In genomic region chr12:54352891-54353874, GRCh38 we compare ENCODE assay signal across 8 cellular contexts. TPM values are rescaled to one million over a fixed set of nuclear protein-coding genes. Genes with fewer than 3 reads are reported as not detected.
DNase-seq lines count a peak whose midpoint lies in the region; ATAC-seq lines count a peak whose summit lies in the region.

No MANE protein-coding gene starts in this region.

- peaks cover 0 to 33% of the 10 kb centered on the region in 2 donors for H3K36me3 ChIP-seq in neuronal stem cell (replicated peaks in 1 of 2; ENCODE audit: control insufficient read depth in 2 of 2, insufficient read depth in 2 of 2, low read length in 2 of 2)

- DNase-seq in DMS153 treated with DMSO at 0.1 percent for 48 hours (lab: John Stamatoyannopoulos, UW; ENCODE audit: unreplicated experiment) (peak; percentile 40), NCI-H510A (lab: John Stamatoyannopoulos, UW) (peak; percentile 68), fibroblast of gingiva (ENCODE audit: low read depth) (peak; percentile 39), neuronal stem cell (ENCODE audit: low spot score) (peak; percentile 30), NOMO-1 treated with DMSO at 0.1 percent for 48 hours (lab: John Stamatoyannopoulos, UW; ENCODE audit: unreplicated experiment) (no peak)

- H2BK15ac ChIP-seq in neuronal stem cell (ENCODE audit: low read length) = no peak overlapping the region

- H3K4me1 ChIP-seq in neuronal stem cell (ENCODE audit: control insufficient read depth in 2 of 2, insufficient read depth in 1 of 2, low read depth in 1 of 2, low read length in 2 of 2) = peaks cover 68 to 76% of the 10 kb centered on the region in 2 donors

- H3K4me3 ChIP-seq in neuronal stem cell (ENCODE audit: low read length in 2 of 2) = peak overlapping the region; percentile 28 to 49

- no CpG with 5 or more reads among the region's 1 CpG for WGBS in neuronal stem cell (ENCODE audit: extremely low coverage in 2 of 2, insufficient read length in 2 of 2, insufficient replicate concordance in 1 of 2), 2 donors

- H3K4ac ChIP-seq in neuronal stem cell (ENCODE audit: low read length) = peak overlapping the region; percentile 4

- no peak overlapping the region for H2BK12ac ChIP-seq in neuronal stem cell (ENCODE audit: low read length)

- H2AFZ ChIP-seq in neuronal stem cell (ENCODE audit: low read length) = no peak overlapping the region

- H2AK5ac ChIP-seq in neuronal stem cell (ENCODE audit: low read depth, low read length) = peak overlapping the region; percentile 5

- no peak overlapping the region for H3K14ac ChIP-seq in neuronal stem cell (ENCODE audit: low read length)

- peak overlapping the region; percentile 14 for H2BK5ac ChIP-seq in neuronal stem cell (ENCODE audit: low read length)

- no peak overlapping the region for H4K8ac ChIP-seq in neuronal stem cell (ENCODE audit: low read depth, low read length)

- peak overlapping the region; percentile 99 for H3K27ac ChIP-seq in neuronal stem cell (replicated peaks; ENCODE audit: low read length)

- H3K27me3 ChIP-seq in neuronal stem cell (ENCODE audit: control insufficient read depth in 3 of 3, insufficient read depth in 3 of 3, low read depth in 1 of 3, low read length in 3 of 3) = no peaks in the 10 kb centered on the region

- H4K91ac ChIP-seq in neuronal stem cell (ENCODE audit: low read depth, low read length, poor library complexity) = peak overlapping the region; percentile 28

- no peaks in the 10 kb centered on the region for H3K79me1 ChIP-seq in neuronal stem cell (ENCODE audit: low read depth, low read length)

- H3K9me3 ChIP-seq in neuronal stem cell (replicated peaks in 1 of 2; ENCODE audit: control insufficient read depth in 2 of 2, insufficient read depth in 1 of 2, low read depth in 1 of 2, low read length in 2 of 2) = no peaks in the 10 kb centered on the region

- peak overlapping the region; percentile 42 for H3K4me2 ChIP-seq in neuronal stem cell (ENCODE audit: insufficient read depth, low read length, poor library complexity, severe bottlenecking)

- no peak overlapping the region for H3K23ac ChIP-seq in neuronal stem cell (ENCODE audit: low read depth, low read length, poor library complexity)

- H3K9ac ChIP-seq in neuronal stem cell (ENCODE audit: low read depth, low read length, poor library complexity) = peak overlapping the region; percentile 84

- peak overlapping the region; percentile 56 for H2BK120ac ChIP-seq in neuronal stem cell (ENCODE audit: low read depth, low read length)

- peak overlapping the region; percentile 76 for H3K18ac ChIP-seq in neuronal stem cell (ENCODE audit: low read length)

- no peak for ATAC-seq in GM21526 (IDR thresholded peaks at IDR 0.05; ENCODE audit: low FRiP score, unreplicated experiment)
- no peak for ATAC-seq in HG02678 (IDR thresholded peaks at IDR 0.05; ENCODE audit: unreplicated experiment)
- ATAC-seq in HG03175 (IDR thresholded peaks at IDR 0.05; ENCODE audit: unreplicated experiment) = no peak

RNA-seq across cellular contexts. Expression of gene GPR84, which starts 11.1 kb away (rescaled TPM):
- 0.03 TPM for polyA plus RNA-seq in neuronal stem cell (2013, experiment 1 of 2)
- polyA plus RNA-seq in neuronal stem cell (2013, experiment 2 of 2) = 0.04 TPM

RNA-seq across cellular contexts. Expression of gene COPZ1, which starts 28.3 kb away (rescaled TPM):
- polyA plus RNA-seq in neuronal stem cell (2013, experiment 1 of 2) = 188 TPM
- polyA plus RNA-seq in neuronal stem cell (2013, experiment 2 of 2) = 183 TPM

RNA-seq across cellular contexts. Expression of gene ZNF385A, which starts 31.4 kb away (rescaled TPM):
- polyA plus RNA-seq in neuronal stem cell (2013, experiment 1 of 2) = 60.0 TPM
- polyA plus RNA-seq in neuronal stem cell (2013, experiment 2 of 2) = 56.5 TPM

RNA-seq across cellular contexts. Expression of gene NFE2, which starts 52.4 kb away (rescaled TPM):
- polyA plus RNA-seq in neuronal stem cell (2013, experiment 1 of 2) = 2.4 TPM
- polyA plus RNA-seq in neuronal stem cell (2013, experiment 2 of 2) = 2.5 TPM
